Comparison of ENCODE assay signal across 9 cellular contexts in the genomic region with DNA sequence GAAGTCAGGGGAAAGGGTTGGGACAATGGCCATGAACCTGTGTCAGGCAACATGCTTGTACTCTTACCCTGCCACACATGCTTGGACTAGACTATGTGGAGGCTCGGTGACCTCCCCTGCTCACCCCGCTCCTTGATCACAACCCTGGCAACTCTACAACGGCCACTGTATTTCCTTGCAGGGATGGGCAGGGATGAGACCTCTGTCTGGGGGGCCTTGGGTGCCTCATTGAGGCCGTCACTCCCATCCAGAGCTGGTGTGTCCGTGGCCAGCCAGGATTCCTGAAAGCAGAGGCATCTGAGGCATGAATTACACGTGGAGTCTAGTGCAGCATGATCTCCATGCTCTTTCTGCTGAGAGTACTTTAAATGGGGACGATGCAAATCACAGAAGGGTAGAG. TPM values are rescaled to one million over a fixed set of nuclear protein-coding genes. Genes with fewer than 3 reads are reported as not detected.
DNase-seq lines count a peak whose midpoint lies in the region; ATAC-seq, FAIRE-seq and TF ChIP-seq lines count a peak whose summit lies in the region.
"Had no signal": no experiment of that assay in that cellular context is flagged by ENCODE, and none has a peak within 500 bp of the region (broad histone marks: within the 10 kb centered on the region; RNA-seq: fewer than 3 reads in every experiment).

No MANE protein-coding gene starts in this region.

- no peaks in the 10 kb centered on the region for H3K79me2 ChIP-seq in HepG2 (ENCODE audit: insufficient read depth, low read length)

- TF ChIP-seq EP300 in HepG2 (IDR thresholded peaks at IDR 0.05; ENCODE audit: low read depth in 2 of 2, low read length in 2 of 2) (no peak), HepG2 (CRISPR knock-in tag; IDR thresholded peaks at IDR 0.05; ENCODE audit: borderline replicate concordance) (no peak)

- TSS peak; percentile 66 for BruUV-seq in HepG2 (replicated peaks; lab: Mats Ljungman, UMichigan)

- H3K27me3 Mint-ChIP-seq in activated T-cell treated with anti-CD3 and anti-CD28 coated beads, Interleukin-2, amount 50 U/mL, for 4 hours (ENCODE audit: low read depth): no peaks in the 10 kb centered on the region

- in situ Hi-C loops in HepG2 (cut with HindIII; ENCODE audit: extremely low pct_ligation_motif_present, low pct_unique_long_range_greater_than_20kb): no loop called here

- CTCF ChIA-PET in HepG2 (lab: Yijun Ruan, JAX; ENCODE audit: low intra/inter-chr PET ratio, low total read pairs): no interaction called here

- H2AFZ ChIP-seq in HepG2 (ENCODE audit: low read length): no peak overlapping the region

- H3K36me3 ChIP-seq in adrenal gland (replicated peaks in 1 of 2) (peaks cover 0 to 16% of the 10 kb centered on the region in 2 donors), HepG2 (replicated peaks in 1 of 2; ENCODE audit: control insufficient read depth in 1 of 2, insufficient read depth in 2 of 2, low read length in 2 of 2) (peaks cover 4 to 13% of the 10 kb centered on the region in 2 experiments; a peak in 4 of 5 replicates), thymus (ENCODE audit: control insufficient read depth, insufficient read depth) (peaks cover 22% of the 10 kb centered on the region)

- no peak for FAIRE-seq in HepG2 (lab: Jason Lieb, UNC)

- no peaks in the 10 kb centered on the region for H3K9me3 Mint-ChIP-seq in activated T-cell treated with anti-CD3 and anti-CD28 coated beads, Interleukin-2, amount 50 U/mL, for 4 hours

- H3K4me1 ChIP-seq in adrenal gland (replicated peaks in 1 of 2) (peaks cover 12 to 35% of the 10 kb centered on the region in 2 donors), HepG2 (ENCODE audit: insufficient read depth, low read length) (peaks cover 59% of the 10 kb centered on the region), thymus (ENCODE audit: control insufficient read depth, insufficient read depth, low read length) (peaks cover 37% of the 10 kb centered on the region)

- peak overlapping the region; percentile 89 for H3K4me2 ChIP-seq in HepG2 (ENCODE audit: low read depth, low read length)

- TF ChIP-seq CTCF in adrenal gland (IDR thresholded peaks at IDR 0.05): no peak
- TF ChIP-seq CTCF in HepG2 (CRISPR knock-in tag; IDR thresholded peaks at IDR 0.05): no peak

- H3K9ac ChIP-seq in HepG2 (ENCODE audit: insufficient read depth, low read depth, low read length): peak overlapping the region; percentile 60

- H3K27me3 ChIP-seq in adrenal gland (no peaks in the 10 kb centered on the region), HepG2 (ENCODE audit: control insufficient read depth in 1 of 2, insufficient read depth in 2 of 2, low read length in 2 of 2) (no peaks in the 10 kb centered on the region; a peak in 1 of 5 replicates), thymus (ENCODE audit: control insufficient read depth, insufficient read depth) (no peaks in the 10 kb centered on the region)

- peak overlapping the region in 1 of 4 donors; percentile 73 for H3K4me3 ChIP-seq in adrenal gland
- peak overlapping the region; percentile 85 to 97 (median 89) for H3K4me3 ChIP-seq in HepG2 (replicated peaks in 1 of 3; ENCODE audit: insufficient read depth in 1 of 3, low read depth in 2 of 3, low read length in 3 of 3)
- peak overlapping the region; percentile 75 for H3K4me3 ChIP-seq in thymus (ENCODE audit: low read length)

- ATAC-seq in activated T-cell treated with anti-CD3 and anti-CD28 coated beads, Interleukin-2, amount 50 U/mL, for 4 hours: no peak
- peak; percentile 3 for ATAC-seq in HepG2
- ATAC-seq in GM21737 (IDR thresholded peaks at IDR 0.05; ENCODE audit: unreplicated experiment): no peak
- ATAC-seq in GM19324 (IDR thresholded peaks at IDR 0.05; ENCODE audit: low FRiP score, unreplicated experiment): no peak

- H3K4me3 Mint-ChIP-seq in activated T-cell treated with anti-CD3 and anti-CD28 coated beads, Interleukin-2, amount 50 U/mL, for 4 hours: peak overlapping the region; percentile 87

- no peak for TF ChIP-seq POLR2A in adrenal gland (IDR thresholded peaks at IDR 0.05)
- no peak for TF ChIP-seq POLR2A in HepG2 (IDR thresholded peaks at IDR 0.05; ENCODE audit: insufficient read depth in 1 of 2, low read depth in 2 of 2, low read length in 2 of 2)

- 65 to 87% (median 83%) methylated on average over 7 of the region's 7 CpGs for WGBS in adrenal gland, 4 donors
- WGBS in HepG2 (ENCODE audit: low lambda C conversion rate): 54% methylated on average over 7 of the region's 7 CpGs
- WGBS in thymus: 96% methylated on average over 7 of the region's 7 CpGs

- no peak for TF ChIP-seq RAD21 in HepG2 (CRISPR knock-in tag; IDR thresholded peaks at IDR 0.05)

- H3K9me3 ChIP-seq in adrenal gland (replicated peaks in 1 of 3): no peaks in the 10 kb centered on the region
- no peaks in the 10 kb centered on the region for H3K9me3 ChIP-seq in HepG2 (ENCODE audit: low read length)
- H3K9me3 ChIP-seq in thymus (ENCODE audit: control insufficient read depth): no peaks in the 10 kb centered on the region

- POLR2A ChIA-PET in HepG2 (lab: Yijun Ruan, JAX): interaction anchor here (1.1 to 2.9 kb wide), 4 partner anchors 9 to 162 kb away, joined by 4 to 19 read pairs (median 10); a partner anchor contains a TSS

- no peaks in the 10 kb centered on the region for H4K20me1 ChIP-seq in HepG2 (ENCODE audit: insufficient read depth, low read length)

- peaks cover 7% of the 10 kb centered on the region for H3K36me3 Mint-ChIP-seq in activated T-cell treated with anti-CD3 and anti-CD28 coated beads, Interleukin-2, amount 50 U/mL, for 4 hours (ENCODE audit: insufficient read depth)

- H3K4me1 Mint-ChIP-seq in activated T-cell treated with anti-CD3 and anti-CD28 coated beads, Interleukin-2, amount 50 U/mL, for 4 hours (ENCODE audit: low read depth): peaks cover 18% of the 10 kb centered on the region

- no peak for DNase-seq in activated T-cell treated with anti-CD3 and anti-CD28 coated beads, Interleukin-2, amount 50 U/mL, for 4 hours
- DNase-seq in activated T-cell treated with anti-CD3 and anti-CD28 coated beads, Interleukin-2, amount 50 U/mL, for 1 hour: no peak
- DNase-seq in adrenal gland (peak in 1 of 7 donors; percentile 20), HepG2 (ENCODE audit: low spot score) (no peak)
- no peak for DNase-seq in stimulated activated naive CD4-positive, alpha-beta T cell treated with Interleukin-2 at 50 U/mL for 16 hours (lab: John Stamatoyannopoulos, UW)
- DNase-seq: DMS 273 treated with DMSO at 0.1 percent for 48 hours had no signal

- peak overlapping the region in 3 of 5 donors; percentile 2 to 67 (median 4) for H3K27ac ChIP-seq in adrenal gland
- no peak overlapping the region for H3K27ac ChIP-seq in HepG2 (ENCODE audit: extremely low read length, insufficient read depth, low read length)
- H3K27ac ChIP-seq in thymus (ENCODE audit: low read depth): no peak overlapping the region

- intact Hi-C loops in adrenal gland (cut with DNase I): no loop called here
- intact Hi-C loops in HepG2 (cut with micrococcal nuclease; ENCODE audit: unreplicated experiment): no loop called here

RNA-seq across cellular contexts. Expression of a gene that starts 0.9 kb away (rescaled TPM):
- total RNA-seq in activated T-cell treated with anti-CD3 and anti-CD28 coated beads, Interleukin-2, amount 50 U/mL, for 4 hours: 10 to 100 TPM in 1 of 3 donors, 1 to 10 TPM in 2; 7.4 to 11.0 (median 7.9) TPM
- total RNA-seq in adrenal gland (10 to 100 TPM; 13.4 to 37.1 (median 28.8) TPM), HepG2 (2016; rRNA removed; fragmentation: Illumina TruSeq; extraction: Trizol) (9.9 and 14.4 TPM in 2 replicates)
- polyA plus RNA-seq in adrenal gland (10 to 100 TPM in 2 of 3 donors, 1 to 10 TPM in 1; 6.0 to 18.2 (median 13.6) TPM), HepG2 (2011; rRNA removed) (23.7 and 30.2 TPM in 2 replicates), thymus (13.1 TPM)
- 1.6 and 1.9 TPM in 2 replicates for total RNA-seq in HepG2 (2016; cell fraction: cytosol; rRNA removed; fragmentation: Illumina TruSeq; extraction: Trizol; ENCODE audit: low read depth)
- total RNA-seq in HepG2 (2016; cell fraction: insoluble cytoplasmic fraction; rRNA removed; fragmentation: Illumina TruSeq; extraction: Trizol): 8.0 and 15.5 TPM in 2 replicates
- total RNA-seq in HepG2 (2016; cell fraction: membrane; rRNA removed; fragmentation: Illumina TruSeq; extraction: Trizol): 4.8 and 5.1 TPM in 2 replicates
- total RNA-seq in HepG2 (2016; cell fraction: nucleus; rRNA removed; fragmentation: Illumina TruSeq; extraction: Trizol): 16.6 and 20.9 TPM in 2 replicates
- 18.0 and 24.3 TPM in 2 replicates for polyA plus RNA-seq in HepG2 (2011; cell fraction: cytosol; rRNA removed)
- 25.8 and 28.3 TPM in 2 replicates for polyA plus RNA-seq in HepG2 (2011; cell fraction: nucleus; rRNA removed)
- 14.5 and 15.3 TPM in 2 replicates for polyA plus RNA-seq in HepG2 (2012)
- 1.2 and 1.8 TPM in 2 replicates for polyA plus RNA-seq in HepG2 (2016; cell fraction: cytosol; fragmentation: Illumina TruSeq; extraction: Trizol; ENCODE audit: low read depth)
- polyA plus RNA-seq in HepG2 (2016; cell fraction: insoluble cytoplasmic fraction; fragmentation: Illumina TruSeq; extraction: Trizol; ENCODE audit: low read depth): 8.4 and 8.8 TPM in 2 replicates
- 2.6 and 3.5 TPM in 2 replicates for polyA plus RNA-seq in HepG2 (2016; cell fraction: membrane; fragmentation: Illumina TruSeq; extraction: Trizol; ENCODE audit: low read depth)
- 29.5 and 29.9 TPM in 2 replicates for polyA plus RNA-seq in HepG2 (2016; cell fraction: nucleus; fragmentation: Illumina TruSeq; extraction: Trizol; ENCODE audit: insufficient read depth, low read depth)
- 18.7 and 48.3 TPM in 2 replicates for polyA minus RNA-seq in HepG2 (2011; rRNA and poly(A)+ RNA removed; ENCODE audit: low replicate concordance)
- polyA minus RNA-seq in HepG2 (2011; cell fraction: cytosol; rRNA and poly(A)+ RNA removed): 13.9 and 15.8 TPM in 2 replicates
- polyA minus RNA-seq in HepG2 (2011; cell fraction: nucleus; rRNA and poly(A)+ RNA removed): 5.9 and 8.5 TPM in 2 replicates

RNA-seq across cellular contexts. Expression of a gene that starts 10.2 kb away (rescaled TPM):
- total RNA-seq in activated T-cell treated with anti-CD3 and anti-CD28 coated beads, Interleukin-2, amount 50 U/mL, for 4 hours: 1 to 10 TPM in 1 of 3 donors, under 1 TPM in 2; 0.53 to 1.3 (median 0.68) TPM
- total RNA-seq in adrenal gland: 1 to 10 TPM in 3 of 8 donors, under 1 TPM in 5; 0.13 to 2.2 (median 0.72) TPM
- polyA plus RNA-seq in adrenal gland: under 1 TPM; 0.31 to 0.97 (median 0.37) TPM
- 17.1 and 21.1 TPM in 2 replicates for total RNA-seq in HepG2 (2016; rRNA removed; fragmentation: Illumina TruSeq; extraction: Trizol)
- total RNA-seq in HepG2 (2016; cell fraction: cytosol; rRNA removed; fragmentation: Illumina TruSeq; extraction: Trizol; ENCODE audit: low read depth): 6.8 and 7.6 TPM in 2 replicates
- total RNA-seq in HepG2 (2016; cell fraction: insoluble cytoplasmic fraction; rRNA removed; fragmentation: Illumina TruSeq; extraction: Trizol): 14.0 and 20.2 TPM in 2 replicates
- total RNA-seq in HepG2 (2016; cell fraction: membrane; rRNA removed; fragmentation: Illumina TruSeq; extraction: Trizol): 8.4 and 9.8 TPM in 2 replicates
- total RNA-seq in HepG2 (2016; cell fraction: nucleus; rRNA removed; fragmentation: Illumina TruSeq; extraction: Trizol): 30.8 and 33.0 TPM in 2 replicates
- 32.4 and 36.3 TPM in 2 replicates for polyA plus RNA-seq in HepG2 (2011; rRNA removed)
- 15.3 and 21.4 TPM in 2 replicates for polyA plus RNA-seq in HepG2 (2011; cell fraction: cytosol; rRNA removed)
- 149 and 178 TPM in 2 replicates for polyA plus RNA-seq in HepG2 (2011; cell fraction: nucleus; rRNA removed)
- 22.9 and 25.0 TPM in 2 replicates for polyA plus RNA-seq in HepG2 (2012)
- 1.9 and 2.0 TPM in 2 replicates for polyA plus RNA-seq in HepG2 (2016; cell fraction: cytosol; fragmentation: Illumina TruSeq; extraction: Trizol; ENCODE audit: low read depth)
- polyA plus RNA-seq in HepG2 (2016; cell fraction: insoluble cytoplasmic fraction; fragmentation: Illumina TruSeq; extraction: Trizol; ENCODE audit: low read depth): 20.9 and 25.3 TPM in 2 replicates
- polyA plus RNA-seq in HepG2 (2016; cell fraction: membrane; fragmentation: Illumina TruSeq; extraction: Trizol; ENCODE audit: low read depth): 6.3 and 6.7 TPM in 2 replicates
- 75.9 and 77.2 TPM in 2 replicates for polyA plus RNA-seq in HepG2 (2016; cell fraction: nucleus; fragmentation: Illumina TruSeq; extraction: Trizol; ENCODE audit: insufficient read depth, low read depth)
- 91.8 and 102 TPM in 2 replicates for polyA minus RNA-seq in HepG2 (2011; rRNA and poly(A)+ RNA removed; ENCODE audit: low replicate concordance)
- 22.4 and 22.8 TPM in 2 replicates for polyA minus RNA-seq in HepG2 (2011; cell fraction: cytosol; rRNA and poly(A)+ RNA removed)
- polyA minus RNA-seq in HepG2 (2011; cell fraction: nucleus; rRNA and poly(A)+ RNA removed): 79.8 and 79.9 TPM in 2 replicates
- 10.7 TPM for polyA plus RNA-seq in thymus

RNA-seq across cellular contexts. Expression of a gene that starts 18.2 kb away (rescaled TPM):
- total RNA-seq in activated T-cell treated with anti-CD3 and anti-CD28 coated beads, Interleukin-2, amount 50 U/mL, for 4 hours: 100 to 1,000 TPM in 2 of 3 donors, 10 to 100 TPM in 1; 91.3 to 103 (median 103) TPM
- total RNA-seq in adrenal gland (10 to 100 TPM; 17.0 to 54.7 (median 25.0) TPM), HepG2 (2016; rRNA removed; fragmentation: Illumina TruSeq; extraction: Trizol) (25.4 and 35.8 TPM in 2 replicates)
- polyA plus RNA-seq in adrenal gland (10 to 100 TPM; 14.8 to 22.2 (median 19.6) TPM), HepG2 (2011; rRNA removed) (67.4 and 70.8 TPM in 2 replicates), thymus (47.3 TPM)
- total RNA-seq in HepG2 (2016; cell fraction: cytosol; rRNA removed; fragmentation: Illumina TruSeq; extraction: Trizol; ENCODE audit: low read depth): 116 and 121 TPM in 2 replicates
- 25.1 and 35.3 TPM in 2 replicates for total RNA-seq in HepG2 (2016; cell fraction: insoluble cytoplasmic fraction; rRNA removed; fragmentation: Illumina TruSeq; extraction: Trizol)
- total RNA-seq in HepG2 (2016; cell fraction: membrane; rRNA removed; fragmentation: Illumina TruSeq; extraction: Trizol): 38.4 and 41.5 TPM in 2 replicates
- total RNA-seq in HepG2 (2016; cell fraction: nucleus; rRNA removed; fragmentation: Illumina TruSeq; extraction: Trizol): 53.5 and 62.4 TPM in 2 replicates
- polyA plus RNA-seq in HepG2 (2011; cell fraction: cytosol; rRNA removed): 38.1 and 42.5 TPM in 2 replicates
- polyA plus RNA-seq in HepG2 (2011; cell fraction: nucleus; rRNA removed): 195 and 234 TPM in 2 replicates
- polyA plus RNA-seq in HepG2 (2012): 29.8 and 35.6 TPM in 2 replicates
- 4.5 and 5.9 TPM in 2 replicates for polyA plus RNA-seq in HepG2 (2016; cell fraction: cytosol; fragmentation: Illumina TruSeq; extraction: Trizol; ENCODE audit: low read depth)
- 17.5 and 18.7 TPM in 2 replicates for polyA plus RNA-seq in HepG2 (2016; cell fraction: insoluble cytoplasmic fraction; fragmentation: Illumina TruSeq; extraction: Trizol; ENCODE audit: low read depth)
- polyA plus RNA-seq in HepG2 (2016; cell fraction: membrane; fragmentation: Illumina TruSeq; extraction: Trizol; ENCODE audit: low read depth): 8.7 and 9.5 TPM in 2 replicates
- polyA plus RNA-seq in HepG2 (2016; cell fraction: nucleus; fragmentation: Illumina TruSeq; extraction: Trizol; ENCODE audit: insufficient read depth, low read depth): 86.8 and 104 TPM in 2 replicates
- 346 and 374 TPM in 2 replicates for polyA minus RNA-seq in HepG2 (2011; rRNA and poly(A)+ RNA removed; ENCODE audit: low replicate concordance)
- polyA minus RNA-seq in HepG2 (2011; cell fraction: cytosol; rRNA and poly(A)+ RNA removed): 39.3 and 39.6 TPM in 2 replicates
- 114 and 135 TPM in 2 replicates for polyA minus RNA-seq in HepG2 (2011; cell fraction: nucleus; rRNA and poly(A)+ RNA removed)

Comparison
In these comparisons a context has a peak if more than half of its experiments do, and no peak if none do; other contexts are left out.
1. H3K27ac ChIP-seq: peak in adrenal gland (3 of 5); none in HepG2 (single experiment) and thymus (single experiment).